In the genomic region with DNA sequence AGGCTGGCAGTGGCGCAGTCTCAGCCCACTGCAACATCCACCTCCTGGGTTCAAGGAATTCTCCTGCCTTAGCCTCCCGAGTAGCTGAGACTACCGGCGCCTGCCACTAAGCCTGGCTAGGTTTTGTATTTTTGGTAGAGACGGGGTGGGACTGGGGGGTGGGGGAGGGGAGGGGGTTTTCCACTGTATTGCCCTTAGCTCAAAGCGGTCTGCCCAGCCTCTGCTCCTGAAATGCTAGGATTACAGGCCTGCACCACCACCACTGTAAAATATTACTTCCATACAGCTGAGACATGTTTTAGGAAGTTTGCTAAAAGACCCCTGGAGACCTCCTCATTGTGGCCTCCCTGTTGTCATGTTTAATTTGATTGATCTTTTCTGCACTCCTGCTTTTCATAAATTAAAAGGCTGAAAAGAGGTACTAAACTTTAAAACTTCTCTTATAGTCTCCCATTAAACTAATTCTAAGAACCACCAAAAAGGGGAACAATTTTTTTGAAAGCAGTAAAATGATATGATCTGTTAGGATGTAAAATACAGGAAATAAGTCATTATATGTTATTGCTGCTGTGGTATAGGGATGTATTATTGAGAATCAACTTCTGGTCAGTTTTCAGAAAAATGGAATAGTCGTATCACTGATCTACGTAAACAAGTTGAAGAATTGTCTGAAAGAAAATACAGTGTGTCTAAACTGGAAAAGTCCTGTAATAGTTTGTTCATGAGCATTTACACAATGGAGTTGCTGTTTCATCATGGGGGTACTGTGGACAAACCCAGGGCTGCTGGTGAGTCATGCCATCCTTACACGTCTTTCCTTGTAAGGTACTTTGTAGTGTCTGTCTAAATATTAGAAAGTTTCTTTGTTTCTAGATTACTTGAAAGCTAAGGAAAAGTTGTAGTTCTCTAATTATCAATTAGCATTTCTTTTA, we compare ENCODE assay signal across 10 cellular contexts.
A peak's percentile ranks its signal among the peaks of the same experiment; 100 is the strongest.
DNase-seq lines count a peak whose midpoint lies in the region; ATAC-seq, FAIRE-seq and TF ChIP-seq lines count a peak whose summit lies in the region.
"Had no signal": no experiment of that assay in that cellular context is flagged by ENCODE, and none has a peak within 500 bp of the region (broad histone marks: within the 10 kb centered on the region; RNA-seq: fewer than 3 reads in every experiment).

No MANE protein-coding gene starts in this region.

- H3K4me3 ChIP-seq in endothelial cell of umbilical vein (replicated peaks in 1 of 3; ENCODE audit: insufficient read depth in 1 of 3, low read depth in 1 of 3, low read length in 3 of 3), result no peak overlapping the region
- H3K4me3 ChIP-seq in adrenal gland, result no peak overlapping the region

- H3K27me3 ChIP-seq in endothelial cell of umbilical vein (ENCODE audit: control insufficient read depth in 2 of 2, insufficient read depth in 2 of 2, low read length in 2 of 2), result no peaks in the 10 kb centered on the region
- no peaks in the 10 kb centered on the region for H3K27me3 ChIP-seq in adrenal gland

- peak overlapping the region; percentile 12 for H3K9ac ChIP-seq in endothelial cell of umbilical vein (replicated peaks; ENCODE audit: extremely low read depth, insufficient read depth, low read length)

- dilution Hi-C loops in endothelial cell of umbilical vein (cut with MboI; ENCODE audit: extremely low pct_ligation_motif_present, low sequenced_read_pairs), result no loop called here

- H2AFZ ChIP-seq in endothelial cell of umbilical vein (ENCODE audit: low read depth, low read length), result peak overlapping the region; percentile 62

- 64 to 81% (median 71%) methylated on average over 8 to 9 of the region's 9 CpGs for WGBS in adrenal gland, 4 donors

- H3K9me3 ChIP-seq in endothelial cell of umbilical vein (replicated peaks; ENCODE audit: control insufficient read depth, insufficient read depth, low read length), result no peaks in the 10 kb centered on the region
- H3K9me3 ChIP-seq in adrenal gland (replicated peaks in 1 of 3), result no peaks in the 10 kb centered on the region

- DNase-seq in NCI-H1417 (lab: John Stamatoyannopoulos, UW) (peak in 2 of 3 experiments; percentile 26 to 47), NCI-H1417 treated with DMSO at 0.1 percent for 48 hours (lab: John Stamatoyannopoulos, UW) (no peak), RKO (ENCODE audit: low spot score) (peak; percentile 35), endothelial cell of umbilical vein (ENCODE audit: low read depth, low spot score) (peak; percentile 88), pons (ENCODE audit: low spot score) (peak; percentile 36), adrenal gland (no peak), NCI-H2227 treated with DMSO at 0.1 percent for 48 hours (lab: John Stamatoyannopoulos, UW) (no peak)

- peak; percentile 83 for FAIRE-seq in endothelial cell of umbilical vein (lab: Jason Lieb, UNC)

- intact Hi-C loops in endothelial cell of umbilical vein (cut with micrococcal nuclease), result loop anchor here (10.0 kb wide), 1 partner anchor 457 kb away; no protein-coding TSS in a partner anchor
- intact Hi-C loops in adrenal gland (cut with DNase I), result loop anchor here in 1 of 2 donors (10.0 kb wide), 1 partner anchor 113 kb away; no protein-coding TSS in a partner anchor

- no peak for TF ChIP-seq POLR2A in endothelial cell of umbilical vein (IDR thresholded peaks at IDR 0.05; ENCODE audit: low read depth, low read length)
- no peak for TF ChIP-seq POLR2A in adrenal gland (IDR thresholded peaks at IDR 0.05)

- no peaks in the 10 kb centered on the region for H3K79me2 ChIP-seq in endothelial cell of umbilical vein (ENCODE audit: control insufficient read depth, insufficient read depth, low read length)

- H4K20me1 ChIP-seq in endothelial cell of umbilical vein (replicated peaks; ENCODE audit: control insufficient read depth, extremely low read depth, insufficient read depth, low read length), result no peaks in the 10 kb centered on the region

- H3K36me3 ChIP-seq in endothelial cell of umbilical vein (ENCODE audit: control insufficient read depth in 2 of 2, extremely low read depth in 1 of 2, insufficient read depth in 2 of 2, low read length in 2 of 2) (no peaks in the 10 kb centered on the region), adrenal gland (replicated peaks in 1 of 2) (no peaks in the 10 kb centered on the region)

- POLR2A ChIA-PET in endothelial cell of umbilical vein (lab: Charles Lee), result no interaction called here

- CTCF ChIA-PET in endothelial cell of umbilical vein (lab: Charles Lee), result no interaction called here

- H3K27ac ChIP-seq in endothelial cell of umbilical vein (ENCODE audit: insufficient read depth, low read depth, low read length) (peak overlapping the region; percentile 83), adrenal gland (peak overlapping the region in 1 of 5 donors; percentile 26)
- H3K27ac ChIP-seq: 22Rv1 had no signal

- BruUV-seq in endothelial cell of umbilical vein (replicated peaks; lab: Mats Ljungman, UMichigan), result no TSS peak

- ATAC-seq in GM18498 (IDR thresholded peaks at IDR 0.05; ENCODE audit: unreplicated experiment), result no peak
- ATAC-seq: Panc1 had no signal

- TF ChIP-seq CTCF in endothelial cell of umbilical vein (IDR thresholded peaks at IDR 0.05; ENCODE audit: extremely low read depth in 1 of 2, insufficient read depth in 1 of 2, low read depth in 1 of 2, low read length in 2 of 2) (no peak), adrenal gland (IDR thresholded peaks at IDR 0.05) (no peak)

- H3K4me1 ChIP-seq in endothelial cell of umbilical vein (ENCODE audit: control insufficient read depth, extremely low read depth, insufficient read depth, low read length), result peaks cover 8% of the 10 kb centered on the region
- H3K4me1 ChIP-seq in adrenal gland (replicated peaks in 1 of 2), result peaks cover 6 to 12% of the 10 kb centered on the region in 2 donors

- peak overlapping the region; percentile 32 for H3K4me2 ChIP-seq in endothelial cell of umbilical vein (ENCODE audit: insufficient read depth, low read length)

- no peaks in the 10 kb centered on the region for H3K9me1 ChIP-seq in endothelial cell of umbilical vein (replicated peaks; ENCODE audit: control insufficient read depth, extremely low read depth, insufficient read depth, low read length)

TF ChIP-seq in endothelial cell of umbilical vein, 7 proteins besides CTCF, POLR2A, EP300 and RAD21:
- no peak for TF ChIP-seq MYC (IDR thresholded peaks at IDR 0.05; ENCODE audit: low read depth, low read length)
- TF ChIP-seq, protein P1, sequence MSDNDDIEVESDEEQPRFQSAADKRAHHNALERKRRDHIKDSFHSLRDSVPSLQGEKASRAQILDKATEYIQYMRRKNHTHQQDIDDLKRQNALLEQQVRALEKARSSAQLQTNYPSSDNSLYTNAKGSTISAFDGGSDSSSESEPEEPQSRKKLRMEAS (IDR thresholded peaks at IDR 0.05; ENCODE audit: insufficient read depth, insufficient read length), result no peak
- TF ChIP-seq POLR2AphosphoS5 (IDR thresholded peaks at IDR 0.05; ENCODE audit: insufficient read depth, low read depth, low read length), result no peak
- TF ChIP-seq GATA2 (IDR thresholded peaks at IDR 0.05; ENCODE audit: insufficient read depth, insufficient read length, low read depth, low read length), result peak; percentile 47
- no peak for TF ChIP-seq EZH2 (IDR thresholded peaks at IDR 0.05; ENCODE audit: borderline replicate concordance, low read depth, low read length, severe bottlenecking)
- peak; percentile 76 for TF ChIP-seq FOS (IDR thresholded peaks at IDR 0.05; ENCODE audit: borderline replicate concordance, insufficient read depth, low read length)
- peak; percentile 77 for TF ChIP-seq JUN (IDR thresholded peaks at IDR 0.05; ENCODE audit: borderline replicate concordance, insufficient read depth, insufficient read length, low read depth)

Comparison
In these comparisons a context has a peak if more than half of its experiments do, and no peak if none do; other contexts are left out.
1. DNase-seq: peak in NCI-H1417 (2 of 3), RKO (single experiment), endothelial cell of umbilical vein (single experiment) and pons (single experiment); none in NCI-H1417 treated with DMSO at 0.1 percent for 48 hours (single experiment), adrenal gland (0 of 7) and NCI-H2227 treated with DMSO at 0.1 percent for 48 hours (single experiment).